In genomic region chr12:111056618-111057521, GRCh38 we compare ENCODE assay signal across 8 cellular contexts. TPM values are rescaled to one million over a fixed set of nuclear protein-coding genes. Genes with fewer than 3 reads are reported as not detected.
DNase-seq lines count a peak whose midpoint lies in the region; ATAC-seq lines count a peak whose summit lies in the region.

No MANE protein-coding gene starts in this region.

- peak; percentile 86 for DNase-seq in KBM-7
- peak; percentile 78 for DNase-seq in activated CD4-positive, alpha-beta T cell treated with anti-CD3 and anti-CD28 coated beads, Interleukin-2, amount 10 ng/mL, durations not matched to agents 7 days and 5 days
- no peak for DNase-seq in left cardiac atrium
- DNase-seq in stimulated activated CD8-positive, alpha-beta memory T cell treated with anti-CD3 and anti-CD28 coated beads, Interleukin-7, amount 100 ng/mL, for 4 hours (ENCODE audit: low read depth in 2 of 2), result peak; percentile 50 to 51
- DNase-seq in NCI-H1436 (lab: John Stamatoyannopoulos, UW), result no peak
- no peak for DNase-seq in SHP77 (lab: John Stamatoyannopoulos, UW)
- DNase-seq in SHP77 treated with DMSO at 0.1 percent for 48 hours (lab: John Stamatoyannopoulos, UW), result no peak

- peak overlapping the region; percentile 18 for H3K4me3 Mint-ChIP-seq in activated CD4-positive, alpha-beta T cell treated with anti-CD3 and anti-CD28 coated beads, Interleukin-2, amount 10 ng/mL, durations not matched to agents 7 days and 5 days

- ATAC-seq in left cardiac atrium (peak; percentile 39 to 65), GM18502 (IDR thresholded peaks at IDR 0.05; ENCODE audit: poor library complexity, unreplicated experiment) (no peak)

- POLR2A ChIA-PET in activated CD4-positive, alpha-beta T cell treated with anti-CD3 and anti-CD28 coated beads, Interleukin-2, amount 10 ng/mL, durations not matched to agents 7 days and 5 days (lab: Charles Lee), result no interaction called here

- in situ Hi-C loops in KBM-7 (cut with MboI; ENCODE audit: low pct_unique_long_range_greater_than_20kb, low sequenced_read_pairs), result no loop called here

- H3K27ac Mint-ChIP-seq in activated CD4-positive, alpha-beta T cell treated with anti-CD3 and anti-CD28 coated beads, Interleukin-2, amount 10 ng/mL, durations not matched to agents 7 days and 5 days, result peak overlapping the region; percentile 99

- H3K9me3 Mint-ChIP-seq in activated CD4-positive, alpha-beta T cell treated with anti-CD3 and anti-CD28 coated beads, Interleukin-2, amount 10 ng/mL, durations not matched to agents 7 days and 5 days, result peaks cover 26% of the 10 kb centered on the region

- CTCF ChIA-PET in activated CD4-positive, alpha-beta T cell treated with anti-CD3 and anti-CD28 coated beads, Interleukin-2, amount 10 ng/mL, durations not matched to agents 7 days and 5 days (lab: Charles Lee), result interaction anchor here (0.6 to 1.8 kb wide), 3 partner anchors 9 to 100 kb away, joined by 3 to 5 read pairs (median 4); no protein-coding TSS in a partner anchor

- no peaks in the 10 kb centered on the region for H3K27me3 Mint-ChIP-seq in activated CD4-positive, alpha-beta T cell treated with anti-CD3 and anti-CD28 coated beads, Interleukin-2, amount 10 ng/mL, durations not matched to agents 7 days and 5 days

- peaks cover 33% of the 10 kb centered on the region for H3K36me3 Mint-ChIP-seq in activated CD4-positive, alpha-beta T cell treated with anti-CD3 and anti-CD28 coated beads, Interleukin-2, amount 10 ng/mL, durations not matched to agents 7 days and 5 days (ENCODE audit: low read depth)

- intact Hi-C loops in left cardiac atrium (cut with DNase I), result no loop called here

- peaks cover 30% of the 10 kb centered on the region for H3K4me1 Mint-ChIP-seq in activated CD4-positive, alpha-beta T cell treated with anti-CD3 and anti-CD28 coated beads, Interleukin-2, amount 10 ng/mL, durations not matched to agents 7 days and 5 days

RNA-seq across cellular contexts. Expression of gene CUX2, which starts 22.9 kb away (rescaled TPM):
- under 1 TPM; 0.89 to 0.98 TPM for total RNA-seq in activated CD4-positive, alpha-beta T cell treated with anti-CD3 and anti-CD28 coated beads, Interleukin-2, amount 10 ng/mL, durations not matched to agents 7 days and 5 days
- under 1 TPM in 1 of 2 donors, not detected in 1; 0.12 TPM for total RNA-seq in left cardiac atrium

Comparison
In these comparisons a context has a peak if more than half of its experiments do, and no peak if none do; other contexts are left out.
1. DNase-seq: peak in KBM-7 (single experiment), activated CD4-positive, alpha-beta T cell treated with anti-CD3 and anti-CD28 coated beads, Interleukin-2, amount 10 ng/mL, durations not matched to agents 7 days and 5 days (single experiment) and stimulated activated CD8-positive, alpha-beta memory T cell treated with anti-CD3 and anti-CD28 coated beads, Interleukin-7, amount 100 ng/mL, for 4 hours (2 of 2); none in left cardiac atrium (single experiment), NCI-H1436 (single experiment), SHP77 (0 of 2) and SHP77 treated with DMSO at 0.1 percent for 48 hours (single experiment).